Comparison of ENCODE assay signal across 17 cellular contexts in the genomic region with DNA sequence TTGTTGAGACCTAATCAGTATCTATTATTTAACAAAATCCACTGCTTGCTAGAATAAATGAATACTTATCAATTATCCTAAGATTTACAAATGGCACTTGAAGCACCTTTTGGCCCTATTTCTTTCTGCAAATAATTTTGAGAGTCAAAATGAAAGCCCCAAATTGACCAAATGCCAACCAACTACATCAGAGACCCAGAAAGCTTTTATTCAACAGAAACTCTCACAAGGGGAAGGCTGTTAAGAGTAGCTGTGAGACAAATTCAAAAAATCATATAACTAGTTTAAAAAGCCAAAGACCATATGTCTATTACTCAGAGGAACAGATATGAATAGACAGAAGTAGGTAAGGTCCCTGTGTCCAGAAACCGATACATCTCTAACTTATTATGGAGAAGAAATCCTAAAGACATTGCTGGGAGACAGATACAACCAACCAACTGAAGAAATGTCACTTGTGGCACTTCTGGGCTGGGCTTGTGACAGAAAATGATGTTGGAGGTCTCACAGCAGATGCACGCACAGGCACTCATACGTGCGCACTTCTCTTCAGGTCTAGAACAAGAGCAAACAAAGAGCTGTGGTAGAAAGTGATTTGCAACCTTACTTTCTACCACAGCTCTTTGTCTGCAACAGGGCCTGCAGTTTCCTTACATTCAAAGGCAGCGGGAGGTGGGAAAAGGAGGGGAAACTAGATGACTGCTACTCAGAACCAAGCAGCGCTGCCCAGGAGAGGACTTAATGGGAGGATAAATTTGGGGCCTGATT. TPM values are rescaled to one million over a fixed set of nuclear protein-coding genes. Genes with fewer than 3 reads are reported as not detected.
DNase-seq lines count a peak whose midpoint lies in the region; ATAC-seq and TF ChIP-seq lines count a peak whose summit lies in the region.
"Had no signal": no experiment of that assay in that cellular context is flagged by ENCODE, and none has a peak within 500 bp of the region (broad histone marks: within the 10 kb centered on the region; RNA-seq: fewer than 3 reads in every experiment).

No MANE protein-coding gene starts in this region.

- dilution Hi-C loops in mammary epithelial cell (cut with HindIII; ENCODE audit: low sequenced_read_pairs), result no loop called here

- H4K8ac ChIP-seq in mesenchymal stem cell (ENCODE audit: low read length), result no peak overlapping the region

- H2BK15ac ChIP-seq in mesenchymal stem cell (ENCODE audit: low read depth, poor library complexity, severe bottlenecking), result no peak overlapping the region

- no peak overlapping the region for H2BK12ac ChIP-seq in mesenchymal stem cell (ENCODE audit: low read length in 2 of 2)

- H3K79me2 ChIP-seq in GM23338 (replicated peaks; ENCODE audit: insufficient read depth), result no peaks in the 10 kb centered on the region
- H3K79me2 ChIP-seq in mammary epithelial cell (ENCODE audit: insufficient read depth, low read length), result no peaks in the 10 kb centered on the region

- no peaks in the 10 kb centered on the region for H3K9me2 ChIP-seq in GM23338 (ENCODE audit: insufficient read depth)

- H3K36me3 Mint-ChIP-seq in GM23338 (ENCODE audit: low read depth), result no peaks in the 10 kb centered on the region

- no peak overlapping the region for H2AFZ ChIP-seq in GM23338
- H2AFZ ChIP-seq in mammary epithelial cell (ENCODE audit: low read depth, low read length), result no peak overlapping the region
- no peak overlapping the region for H2AFZ ChIP-seq in mesenchymal stem cell (ENCODE audit: low read depth, low read length)

- H3K23ac ChIP-seq in mesenchymal stem cell (ENCODE audit: low read length in 2 of 2), result no peak overlapping the region

- H3K14ac ChIP-seq in mesenchymal stem cell (ENCODE audit: low read length in 2 of 2), result no peak overlapping the region

- H3K27ac ChIP-seq in GM23338 (ENCODE audit: low read depth), result peak overlapping the region; percentile 69; the same call in 1 of the 2 replicates
- no peak overlapping the region for H3K27ac ChIP-seq in colonic mucosa
- H3K27ac ChIP-seq in mammary epithelial cell (ENCODE audit: insufficient read depth, low read depth, low read length), result no peak overlapping the region
- no peak overlapping the region for H3K27ac ChIP-seq in mesenchymal stem cell (ENCODE audit: low read length, poor library complexity, severe bottlenecking)
- H3K27ac ChIP-seq: epithelial cell of prostate, KMS-11 had no signal

- no peak overlapping the region for H2BK5ac ChIP-seq in mesenchymal stem cell (ENCODE audit: low read depth, low read length, poor library complexity, severe bottlenecking)

- no TSS peak for BruUV-seq in mammary epithelial cell (replicated peaks; lab: Mats Ljungman, UMichigan)

- DNase-seq in GM23338 (ENCODE audit: low spot score) (peak; percentile 61), NCI-H2107 (lab: John Stamatoyannopoulos, UW) (peak; percentile 24), iPS-NIHi7 (ENCODE audit: extremely low spot score) (peak; percentile 52), AG20443 (ENCODE audit: low spot score) (no peak), colonic mucosa (no peak), mammary epithelial cell (no peak), mesenchymal stem cell (no peak)
- DNase-seq: activated effector memory CD4-positive, alpha-beta T cell treated with Interleukin-2 at 50 U/mL for 16 hours; C1 segment of cervical spinal cord; HCEC 1CT; hippocampal formation; stimulated activated CD4-positive, alpha-beta T cell treated with anti-CD3 and anti-CD28 coated beads, Interleukin-1b, Interleukin-23, amount 100 ng/mL, for 48 hours had no signal

- H3K18ac ChIP-seq in mesenchymal stem cell (ENCODE audit: low read depth in 1 of 2, low read length in 2 of 2), result no peak overlapping the region

- H3K4me1 ChIP-seq in GM23338 (ENCODE audit: insufficient read depth) (peaks cover 24% of the 10 kb centered on the region), colonic mucosa (no peaks in the 10 kb centered on the region), mammary epithelial cell (ENCODE audit: insufficient read depth, low read length) (peaks cover 3% of the 10 kb centered on the region), mesenchymal stem cell (ENCODE audit: control insufficient read depth, insufficient read depth, low read depth, low read length) (no peaks in the 10 kb centered on the region)

- peak overlapping the region; percentile 82 for H3K27ac Mint-ChIP-seq in GM23338
- H3K27ac Mint-ChIP-seq: stimulated activated effector memory CD8-positive, alpha-beta T cell treated with anti-CD3 and anti-CD28 coated beads, Interleukin-12 subunit alpha, Interleukin-12 subunit beta, amount 100 ng/mL, for 72 hours; T-helper 1 cell treated with Interleukin-12 subunit alpha and Interleukin-12 subunit beta and Interleukin-4 antibody, amounts not matched to agents 30 μg/mL and 1 μg/mL, for 36 hours had no signal

- H3K4me3 ChIP-seq in GM08714 (ENCODE audit: low read length) (peak overlapping the region; percentile 16; the same call in 1 of the 2 replicates), GM23338 (no peak overlapping the region), colonic mucosa (no peak overlapping the region), mammary epithelial cell (replicated peaks in 1 of 3; ENCODE audit: insufficient read depth in 1 of 3, low read depth in 2 of 3, low read length in 3 of 3) (no peak overlapping the region), mesenchymal stem cell (ENCODE audit: insufficient read depth in 1 of 2, low read depth in 1 of 2, low read length in 2 of 2) (no peak overlapping the region)

- H3K4ac ChIP-seq in mesenchymal stem cell (ENCODE audit: low read depth in 1 of 2, low read length in 2 of 2), result no peak overlapping the region

- no peaks in the 10 kb centered on the region for H3F3A ChIP-seq in GM23338 (replicated peaks; ENCODE audit: low read depth)

- in situ Hi-C loops in mammary epithelial cell (cut with MboI; ENCODE audit: low sequenced_read_pairs in 2 of 2), result no loop called here

- H3K4me1 Mint-ChIP-seq in GM23338, result peaks cover 40% of the 10 kb centered on the region

- H3K36me3 ChIP-seq in GM23338 (ENCODE audit: insufficient read depth), result no peaks in the 10 kb centered on the region
- H3K36me3 ChIP-seq in colonic mucosa, result no peaks in the 10 kb centered on the region
- H3K36me3 ChIP-seq in mammary epithelial cell (ENCODE audit: insufficient read depth, low read length), result peaks cover 3% of the 10 kb centered on the region
- peaks cover 8 to 11% of the 10 kb centered on the region in 2 experiments for H3K36me3 ChIP-seq in mesenchymal stem cell (ENCODE audit: control insufficient read depth in 1 of 2, insufficient read depth in 2 of 2, low read depth in 1 of 2, low read length in 2 of 2)

- H4K20me1 ChIP-seq in GM23338 (replicated peaks; ENCODE audit: insufficient read depth) (no peaks in the 10 kb centered on the region), mammary epithelial cell (ENCODE audit: insufficient read depth, low read length) (no peaks in the 10 kb centered on the region)

- peaks cover 1% of the 10 kb centered on the region for H3K27me3 Mint-ChIP-seq in GM23338 (ENCODE audit: insufficient read depth, low read depth, poor library complexity)

- H3K27me3 ChIP-seq in GM23338 (ENCODE audit: insufficient read depth) (no peaks in the 10 kb centered on the region), colonic mucosa (no peaks in the 10 kb centered on the region), mammary epithelial cell (ENCODE audit: insufficient read depth, low read length) (no peaks in the 10 kb centered on the region), mesenchymal stem cell (ENCODE audit: control insufficient read depth in 1 of 2, insufficient read depth in 1 of 2, low read length in 2 of 2) (no peaks in the 10 kb centered on the region)

- H3K9ac ChIP-seq in colonic mucosa (ENCODE audit: low read depth in 2 of 2, low read length in 2 of 2), result no peak overlapping the region
- no peak overlapping the region for H3K9ac ChIP-seq in mammary epithelial cell (ENCODE audit: insufficient read depth, low read length)
- no peak overlapping the region for H3K9ac ChIP-seq in mesenchymal stem cell (ENCODE audit: low read length)
- H3K9ac ChIP-seq: KMS-11 had no signal

- H2AK5ac ChIP-seq in mesenchymal stem cell (ENCODE audit: low read length, severe bottlenecking), result no peak overlapping the region

- no peak overlapping the region for H2BK120ac ChIP-seq in mesenchymal stem cell (ENCODE audit: low read depth, low read length)

- TF ChIP-seq CTCF in GM23338 (conservative IDR thresholded peaks at IDR 0.05; ENCODE audit: low read depth in 2 of 2), result no peak
- TF ChIP-seq CTCF in colonic mucosa (IDR thresholded peaks at IDR 0.05), result no peak
- no peak for TF ChIP-seq CTCF in mammary epithelial cell (conservative IDR thresholded peaks at IDR 0.05 in 1 of 2, IDR thresholded peaks at IDR 0.05 in 1 of 2; ENCODE audit: extremely low read depth in 1 of 2, insufficient read depth in 1 of 2, low read depth in 1 of 2, low read length in 2 of 2)

- H3K79me1 ChIP-seq in mesenchymal stem cell (replicated peaks; ENCODE audit: low read length, poor library complexity, severe bottlenecking), result peaks cover 15% of the 10 kb centered on the region

- CTCF ChIA-PET in mammary epithelial cell (lab: Charles Lee; ENCODE audit: low non-redundant PET), result interaction anchor here (0.6 to 0.7 kb wide), 2 partner anchors 24 to 108 kb away, joined by 3 to 4 read pairs; no protein-coding TSS in a partner anchor

- no peaks in the 10 kb centered on the region for H3K9me3 ChIP-seq in colonic mucosa
- H3K9me3 ChIP-seq in mammary epithelial cell (replicated peaks; ENCODE audit: insufficient read depth, low read length), result no peaks in the 10 kb centered on the region
- H3K9me3 ChIP-seq in mesenchymal stem cell (ENCODE audit: control insufficient read depth, low read length), result no peaks in the 10 kb centered on the region

- peak; percentile 82 for ATAC-seq in GM23338

- WGBS in mammary epithelial cell (ENCODE audit: low coverage, missing lambda C conversion rate), result 100% methylated on average over 6 of the region's 6 CpGs
- WGBS in mesenchymal stem cell, result 90% methylated on average over 6 of the region's 6 CpGs

- H4K91ac ChIP-seq in mesenchymal stem cell (ENCODE audit: low read length), result no peak overlapping the region

- H3K4me2 ChIP-seq in GM23338 (peak overlapping the region; percentile 44; the same call in 1 of the 2 replicates), mammary epithelial cell (ENCODE audit: insufficient read depth, low read depth, low read length) (no peak overlapping the region), mesenchymal stem cell (ENCODE audit: low read length, poor library complexity, severe bottlenecking) (no peak overlapping the region)
- H3K4me2 ChIP-seq: KMS-11 had no signal

- H3K4me3 Mint-ChIP-seq in GM23338, result peak overlapping the region; percentile 48; the same call in 2 of the 3 replicates
- H3K4me3 Mint-ChIP-seq: stimulated activated effector memory CD8-positive, alpha-beta T cell treated with anti-CD3 and anti-CD28 coated beads, Interleukin-12 subunit alpha, Interleukin-12 subunit beta, amount 100 ng/mL, for 72 hours; T-helper 1 cell treated with Interleukin-12 subunit alpha and Interleukin-12 subunit beta and Interleukin-4 antibody, amounts not matched to agents 30 μg/mL and 1 μg/mL, for 36 hours had no signal

- intact Hi-C loops in colonic mucosa (cut with DNase I) (no loop called here), mammary epithelial cell (cut with micrococcal nuclease) (no loop called here)

- no peaks in the 10 kb centered on the region for H3K9me3 Mint-ChIP-seq in GM23338
- H3K9me3 Mint-ChIP-seq: stimulated activated effector memory CD8-positive, alpha-beta T cell treated with anti-CD3 and anti-CD28 coated beads, Interleukin-12 subunit alpha, Interleukin-12 subunit beta, amount 100 ng/mL, for 72 hours; T-helper 1 cell treated with Interleukin-12 subunit alpha and Interleukin-12 subunit beta and Interleukin-4 antibody, amounts not matched to agents 30 μg/mL and 1 μg/mL, for 36 hours had no signal

RNA-seq across cellular contexts. Expression of a gene that starts 58.6 kb away (rescaled TPM):
- total RNA-seq in GM23338 (2014; rRNA removed; shearing (Covaris generic)), result 2.2 and 2.9 TPM in 2 replicates
- polyA plus RNA-seq in GM23338 (2016; fragmentation: Nextera tagmentation; extraction: Ambion mirVana) (2.2 and 2.6 TPM in 2 replicates), mammary epithelial cell (0.22 TPM)
- total RNA-seq in colonic mucosa (1 to 10 TPM; 1.5 to 2.8 TPM), mammary epithelial cell (1 to 10 TPM in 1 of 2 donors, under 1 TPM in 1; 0.67 to 1.9 TPM)
- polyA minus RNA-seq in mammary epithelial cell, result 2.0 TPM
- polyA plus RNA-seq in mesenchymal stem cell (2013, experiment 1 of 2), result 0.25 TPM
- polyA plus RNA-seq in mesenchymal stem cell (2013, experiment 2 of 2), result 0.23 TPM

Comparison
In these comparisons a context has a peak if more than half of its experiments do, and no peak if none do; other contexts are left out.
1. DNase-seq: peak in GM23338 (single experiment), NCI-H2107 (single experiment) and iPS-NIHi7 (single experiment); none in AG20443 (single experiment), colonic mucosa (single experiment), mammary epithelial cell (single experiment) and mesenchymal stem cell (single experiment).